Comparison of ENCODE assay signal across 8 cellular contexts in genomic region chr3:127820221-127820870, GRCh38. TPM values are rescaled to one million over a fixed set of nuclear protein-coding genes. Genes with fewer than 3 reads are reported as not detected.
DNase-seq lines count a peak whose midpoint lies in the region; ATAC-seq, FAIRE-seq and TF ChIP-seq lines count a peak whose summit lies in the region.

No MANE protein-coding gene starts in this region.

- H3K9me3 ChIP-seq in A549 = no peaks in the 10 kb centered on the region
- no peaks in the 10 kb centered on the region for H3K9me3 ChIP-seq in SJCRH30 (replicated peaks)

- no peak for TF ChIP-seq RAD21 in A549 (conservative IDR thresholded peaks at IDR 0.05 in 1 of 2, IDR thresholded peaks at IDR 0.05 in 1 of 2)

- H3K4me1 ChIP-seq in A549 (peaks cover 59% of the 10 kb centered on the region), SJCRH30 (peaks cover 19% of the 10 kb centered on the region)

- H3K27ac ChIP-seq in A549 (peak overlapping the region; percentile 76 to 95), SJCRH30 (no peak overlapping the region)

- no peak for FAIRE-seq in A549 (lab: Jason Lieb, UNC)

- H3K4me3 Mint-ChIP-seq in mesothelial cell of epicardium = no peak overlapping the region

- no peaks in the 10 kb centered on the region for H3K36me3 Mint-ChIP-seq in mesothelial cell of epicardium

- POLR2A ChIA-PET in A549 (lab: Yijun Ruan, JAX) = no interaction called here

- CTCF ChIA-PET in A549 (lab: Yijun Ruan, JAX) = interaction anchor here (1.1 to 1.3 kb wide), 2 partner anchors 11 to 16 kb away, joined by 3 read pairs; no protein-coding TSS in a partner anchor

- H3K4me3 ChIP-seq in A549 (peak overlapping the region; percentile 76), SJCRH30 (no peak overlapping the region)

- 8% methylated on average over 10 of the region's 10 CpGs for WGBS in A549 (ENCODE audit: missing lambda C conversion rate)

- no peaks in the 10 kb centered on the region for H3K9me3 Mint-ChIP-seq in mesothelial cell of epicardium

- TF ChIP-seq POLR2A in A549 (IDR thresholded peaks at IDR 0.05; ENCODE audit: low read length) = no peak
- TF ChIP-seq POLR2A in GM19193 (IDR thresholded peaks at IDR 0.05; ENCODE audit: extremely low read depth, insufficient read depth, insufficient read length) = peak; percentile 34

- no peak for TF ChIP-seq EP300 in A549 (IDR thresholded peaks at IDR 0.05)

- peak in 1 of 2 experiments; percentile 51; a peak in 3 of 6 replicates for ATAC-seq in A549
- peak; percentile 23; the same call in 1 of the 3 replicates for ATAC-seq in SK-N-SH treated with all-trans-retinoic acid at 6 μM for 48 hours

- H3K4me2 ChIP-seq in A549 = peak overlapping the region; percentile 85

- TF ChIP-seq CTCF in A549 (IDR thresholded peaks at IDR 0.05) (no peak), mesothelial cell of epicardium (IDR thresholded peaks at IDR 0.05; ENCODE audit: unreplicated experiment) (no peak)

- H3K4me1 Mint-ChIP-seq in mesothelial cell of epicardium = peaks cover 19% of the 10 kb centered on the region

- no peaks in the 10 kb centered on the region for H3K27me3 ChIP-seq in SJCRH30

- H3K36me3 ChIP-seq in SJCRH30 = peaks cover 7% of the 10 kb centered on the region

- H3K27me3 Mint-ChIP-seq in mesothelial cell of epicardium (ENCODE audit: low read depth) = peaks cover 44% of the 10 kb centered on the region

- no peak overlapping the region for H3K27ac Mint-ChIP-seq in mesothelial cell of epicardium

- DNase-seq in A549 (ENCODE audit: low read depth in 1 of 2, low spot score in 1 of 2) = peak in 1 of 2 experiments; percentile 43
- peak; percentile 55 for DNase-seq in islet precursor cell
- DNase-seq in mesothelial cell of epicardium (ENCODE audit: low spot score in 2 of 2, unreplicated experiment in 2 of 2) = no peak
- DNase-seq in DMS153 (lab: John Stamatoyannopoulos, UW) = no peak
- DNase-seq in activated effector memory CD4-positive, alpha-beta T cell treated with Interleukin-2 at 50 U/mL for 16 hours = no peak
- no peak for DNase-seq in SJCRH30

TF ChIP-seq in A549, 52 proteins besides CTCF, POLR2A, EP300 and RAD21:
- TF ChIP-seq CEBPB (IDR thresholded peaks at IDR 0.05) = peak in 1 of 2 experiments; percentile 53; a peak in 2 of 4 replicates
- 0 out of 5 replicates have a peak, but pooled peaks of 1 of the 2 experiments have one; percentile 57 for TF ChIP-seq JUN (IDR thresholded peaks at IDR 0.05)
- TF ChIP-seq HMGXB4 (CRISPR knock-in tag; IDR thresholded peaks at IDR 0.05; ENCODE audit: borderline replicate concordance) = no peak
- no peak for TF ChIP-seq HOXB5 (CRISPR knock-in tag; IDR thresholded peaks at IDR 0.05)

TF ChIP-seq in SK-N-SH treated with all-trans-retinoic acid at 6 μM for 48 hours, 23 proteins besides CTCF, POLR2A, EP300 and RAD21:
- TF ChIP-seq OSR1 (CRISPR knock-in tag; IDR thresholded peaks at IDR 0.05) (no peak), ARNTL (CRISPR knock-in tag; IDR thresholded peaks at IDR 0.05; ENCODE audit: borderline replicate concordance, low read depth) (no peak), ZC3H10 (CRISPR knock-in tag; IDR thresholded peaks at IDR 0.05) (no peak), SNAI2 (CRISPR knock-in tag; IDR thresholded peaks at IDR 0.05) (no peak), ZNF70 (CRISPR knock-in tag; IDR thresholded peaks at IDR 0.05) (no peak), ISL1 (CRISPR knock-in tag; IDR thresholded peaks at IDR 0.05) (no peak), PATZ1 (CRISPR knock-in tag; IDR thresholded peaks at IDR 0.05; ENCODE audit: borderline replicate concordance) (no peak), TSHZ2 (CRISPR knock-in tag; IDR thresholded peaks at IDR 0.05) (no peak), CSRNP3 (CRISPR knock-in tag; IDR thresholded peaks at IDR 0.05) (no peak), ZNF565 (CRISPR knock-in tag; conservative IDR thresholded peaks at IDR 0.05; ENCODE audit: low read depth) (no peak), BACH2 (CRISPR knock-in tag; IDR thresholded peaks at IDR 0.05; ENCODE audit: borderline replicate concordance) (no peak), ZFP30 (CRISPR knock-in tag; IDR thresholded peaks at IDR 0.05) (no peak), POU6F1 (CRISPR knock-in tag; IDR thresholded peaks at IDR 0.05; ENCODE audit: borderline replicate concordance, low read depth) (no peak), ZFP3 (CRISPR knock-in tag; IDR thresholded peaks at IDR 0.05) (no peak)

RNA-seq across cellular contexts. Expression of gene MGLL, which starts 2.0 kb away (rescaled TPM):
- 38.5 and 40.2 TPM in 2 replicates for polyA plus RNA-seq in A549 (2011; rRNA removed)
- 22.0 and 29.9 TPM in 2 replicates for polyA plus RNA-seq in A549 (2012; cell fraction: cytosol; rRNA removed)
- 21.1 and 25.0 TPM in 2 replicates for polyA plus RNA-seq in A549 (2012; cell fraction: nucleus; rRNA removed)
- polyA plus RNA-seq in A549 (2017; fragmentation: RNase III; extraction: RNeasy Plus Mini Kit Qiagen cat#74134 plus additional on column Dnase treatment) = 32.6 to 41.5 TPM (median 34.5 TPM) in 3 replicates
- 41.6 and 58.3 TPM in 2 replicates for polyA minus RNA-seq in A549 (2011; rRNA and poly(A)+ RNA removed)
- 2.0 to 2.5 TPM (median 2.4 TPM) in 3 replicates for total RNA-seq in mesothelial cell of epicardium
- total RNA-seq in SJCRH30 (2014; rRNA removed; shearing (Covaris generic)) = 32.6 and 41.7 TPM in 2 replicates
